Comparison of ENCODE assay signal across 13 cellular contexts in genomic region chr10:123171616-123172015, GRCh38. TPM values are rescaled to one million over a fixed set of nuclear protein-coding genes. Genes with fewer than 3 reads are reported as not detected.
"Had no signal": no experiment of that assay in that cellular context is flagged by ENCODE, and none has a peak within 500 bp of the region (broad histone marks: within the 10 kb centered on the region; RNA-seq: fewer than 3 reads in every experiment).

No MANE protein-coding gene starts in this region.

RNA-seq across cellular contexts. Expression of gene HMX2, which starts 23.7 kb away (rescaled TPM):
- total RNA-seq: activated CD4-positive, alpha-beta memory T cell treated with anti-CD3 and anti-CD28 coated beads, Interleukin-2, amount 10 ng/mL, durations not matched to agents 7 days and 5 days; activated CD4-positive, alpha-beta T cell treated with anti-CD3 and anti-CD28 coated beads, Interleukin-2, amount 10 ng/mL, durations not matched to agents 24 days and 14 days; activated CD4-positive, alpha-beta T cell treated with anti-CD3 and anti-CD28 coated beads, Interleukin-2, amount 10 ng/mL, durations not matched to agents 7 days and 5 days; activated CD8-positive, alpha-beta memory T cell treated with anti-CD3 and anti-CD28 coated beads for 36 hours; activated CD8-positive, alpha-beta memory T cell treated with anti-CD3 and anti-CD28 coated beads, Interleukin-2, amount 10 ng/mL, durations not matched to agents 7 days and 5 days; activated CD8-positive, alpha-beta T cell treated with anti-CD3 and anti-CD28 coated beads, Interleukin-2, amount 10 ng/mL, durations not matched to agents 7 days and 5 days; T-cell; T-helper 1 cell treated with Interleukin-12 subunit alpha and Interleukin-12 subunit beta and Interleukin-4 antibody, amounts not matched to agents 30 ng/mL and 1 ng/mL, for 36 hours; T-helper 17 cell; T-helper 2 cell treated with Interferon-gamma antibody and Interleukin-4, amounts not matched to agents 100 ng/mL and 5 ng/mL, for 36 hours had no signal

RNA-seq across cellular contexts. Expression of gene HMX3, which starts 35.8 kb away (rescaled TPM):
- total RNA-seq: activated B cell treated with CpG ODN at 0.5 μM for 24 hours; activated CD4-positive, alpha-beta memory T cell treated with anti-CD3 and anti-CD28 coated beads, Interleukin-2, amount 10 ng/mL, durations not matched to agents 7 days and 5 days; activated CD4-positive, alpha-beta T cell treated with anti-CD3 and anti-CD28 coated beads for 36 hours; activated CD4-positive, alpha-beta T cell treated with anti-CD3 and anti-CD28 coated beads, Interleukin-2, amount 10 ng/mL, durations not matched to agents 24 days and 14 days; activated CD4-positive, alpha-beta T cell treated with anti-CD3 and anti-CD28 coated beads, Interleukin-2, amount 10 ng/mL, durations not matched to agents 7 days and 5 days; activated CD8-positive, alpha-beta memory T cell treated with anti-CD3 and anti-CD28 coated beads, Interleukin-2, amount 10 ng/mL, durations not matched to agents 7 days and 5 days; activated CD8-positive, alpha-beta T cell treated with anti-CD3 and anti-CD28 coated beads, Interleukin-2, amount 10 ng/mL, durations not matched to agents 7 days and 5 days; T-helper 1 cell treated with Interleukin-12 subunit alpha and Interleukin-12 subunit beta and Interleukin-4 antibody, amounts not matched to agents 30 ng/mL and 1 ng/mL, for 36 hours; T-helper 2 cell treated with Interferon-gamma antibody and Interleukin-4, amounts not matched to agents 100 ng/mL and 5 ng/mL, for 36 hours; WTC11 had no signal
